In the genomic region with DNA sequence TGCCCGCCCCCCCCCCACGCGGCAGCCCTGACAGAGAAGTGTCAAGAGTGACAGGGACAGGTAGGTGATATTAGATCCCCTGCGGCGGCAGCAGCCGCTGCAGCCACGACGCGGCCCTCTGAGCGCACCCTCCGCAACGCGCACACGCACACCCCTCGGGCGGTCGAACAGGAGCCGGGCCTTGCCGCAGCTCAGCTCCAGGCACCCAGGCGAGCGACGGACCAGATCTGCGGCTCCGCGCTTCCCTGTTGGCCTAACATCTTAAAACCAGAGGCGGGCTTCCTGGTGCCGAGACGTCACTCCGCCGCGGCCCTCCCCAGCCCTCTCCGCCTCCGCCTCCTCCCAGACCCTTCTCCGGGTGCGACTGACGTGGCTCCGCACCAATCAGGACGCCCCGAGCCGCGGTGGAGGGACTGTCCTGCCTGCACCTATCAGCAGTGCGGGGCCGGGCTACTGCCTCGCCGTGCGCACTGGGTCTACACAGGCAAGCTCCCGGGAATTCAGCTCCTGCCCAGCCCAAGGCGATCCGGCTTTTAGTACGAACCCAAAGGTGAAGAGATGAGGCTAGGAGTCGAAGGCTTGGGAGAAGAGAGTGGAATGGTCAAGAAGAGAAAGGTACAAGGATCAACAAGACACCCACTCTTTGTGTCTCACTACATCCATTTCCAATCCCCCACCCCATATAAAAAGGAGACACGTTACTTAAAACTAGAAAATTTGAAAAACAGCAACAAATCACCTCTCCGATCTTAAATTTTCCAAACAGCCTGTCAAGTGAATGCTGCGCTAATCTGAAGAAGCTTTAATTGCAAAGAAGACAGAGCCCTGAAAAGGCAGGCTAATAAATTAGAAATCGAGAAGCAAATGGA, we compare ENCODE assay signal across 8 cellular contexts.
DNase-seq lines count a peak whose midpoint lies in the region; ATAC-seq and TF ChIP-seq lines count a peak whose summit lies in the region.

A gene (minus strand): TSS at position 237 of the 869 bp plus-strand sequence. CDS start 617 bp downstream, outside the sequence.

- DNase-seq in AG04449 (ENCODE audit: low read depth, low spot score) = peak; percentile 87
- peak; percentile 83 to 87 for DNase-seq in SHP77 (lab: John Stamatoyannopoulos, UW)
- no peak for DNase-seq in central memory CD8-positive, alpha-beta T cell (ENCODE audit: low spot score in 2 of 2)
- peak; percentile 91 for DNase-seq in kidney tubule cell (ENCODE audit: low spot score)
- peak; percentile 51 to 53 for DNase-seq in stimulated activated CD8-positive, alpha-beta memory T cell treated with anti-CD3 and anti-CD28 coated beads, Interleukin-15, amount 100 ng/mL, for 48 hours (ENCODE audit: low read depth in 2 of 2)
- DNase-seq in RPMI8226 = no peak

- peaks cover 12% of the 10 kb centered on the region for H3K4me1 Mint-ChIP-seq in central memory CD8-positive, alpha-beta T cell

- peak; percentile 74 for ATAC-seq in HG03196 (IDR thresholded peaks at IDR 0.05; ENCODE audit: unreplicated experiment)
- no peak for ATAC-seq in central memory CD8-positive, alpha-beta T cell (replicated peaks; ENCODE audit: extremely low read depth, poor library complexity, severe bottlenecking)

- peak; percentile 65 for TF ChIP-seq POLR2A in GM18951 (IDR thresholded peaks at IDR 0.05; ENCODE audit: extremely low read depth, insufficient read depth, insufficient read length)

- CTCF ChIA-PET in AG04449 (lab: Yijun Ruan, JAX) = interaction anchor here (0.9 to 2.5 kb wide), 4 partner anchors 10 to 1009 kb away, joined by 3 to 7 read pairs (median 5); no protein-coding TSS in a partner anchor

- H3K4me3 ChIP-seq in AG04449 (ENCODE audit: low read depth, low read length) = peak within 1 kb of the TSS; percentile 68

- H3K4me3 Mint-ChIP-seq in central memory CD8-positive, alpha-beta T cell = peak within 1 kb of the TSS; percentile 50

- no peak within 1 kb of the TSS for H3K27ac Mint-ChIP-seq in central memory CD8-positive, alpha-beta T cell (ENCODE audit: low read depth)

- peaks cover 6% of the 10 kb centered on the region for H3K36me3 Mint-ChIP-seq in central memory CD8-positive, alpha-beta T cell (ENCODE audit: insufficient read depth)

- no peaks in the 10 kb centered on the region for H3K9me3 Mint-ChIP-seq in central memory CD8-positive, alpha-beta T cell

- no peak for TF ChIP-seq CTCF in AG04449 (IDR thresholded peaks at IDR 0.05; ENCODE audit: insufficient read depth, low read length, missing control alignments)

- H3K27me3 Mint-ChIP-seq in central memory CD8-positive, alpha-beta T cell = peaks cover 100% of the 10 kb centered on the region

- in situ Hi-C loops in GM18951 (cut with MboI; ENCODE audit: low sequenced_read_pairs, unreplicated experiment) = no loop called here

- POLR2A ChIA-PET in AG04449 (lab: Yijun Ruan, JAX) = no interaction called here

Comparison
In these comparisons a context has a peak if more than half of its experiments do, and no peak if none do; other contexts are left out.
1. DNase-seq: peak in AG04449 (single experiment), SHP77 (2 of 2), kidney tubule cell (single experiment) and stimulated activated CD8-positive, alpha-beta memory T cell treated with anti-CD3 and anti-CD28 coated beads, Interleukin-15, amount 100 ng/mL, for 48 hours (2 of 2); none in central memory CD8-positive, alpha-beta T cell (0 of 2) and RPMI8226 (single experiment).